9 cellular contexts compared by ENCODE assay signal in the genomic region with DNA sequence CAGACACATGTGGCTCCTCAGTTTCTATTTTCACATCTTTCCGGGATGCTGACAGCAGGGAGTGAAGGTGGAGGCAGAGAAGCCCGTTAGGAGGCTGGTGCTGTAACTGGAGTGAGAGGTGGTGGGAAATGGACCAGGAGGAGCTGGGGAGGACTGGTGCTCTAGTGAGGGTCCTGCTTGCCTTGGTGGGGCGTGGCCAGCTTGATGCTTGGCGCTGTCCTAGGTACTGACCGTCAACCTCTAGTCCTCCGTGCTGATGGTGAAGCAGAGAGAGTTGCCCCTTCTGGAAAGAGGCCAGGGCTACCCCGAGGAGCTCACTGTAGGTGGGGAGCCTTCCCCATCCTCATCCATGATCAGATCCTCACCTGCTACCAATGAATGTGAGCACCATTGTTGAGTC. TPM values are rescaled to one million over a fixed set of nuclear protein-coding genes. Genes with fewer than 3 reads are reported as not detected.
A peak's percentile ranks its signal among the peaks of the same experiment; 100 is the strongest.
DNase-seq lines count a peak whose midpoint lies in the region; ATAC-seq, FAIRE-seq and TF ChIP-seq lines count a peak whose summit lies in the region.
"Had no signal": no experiment of that assay in that cellular context is flagged by ENCODE, and none has a peak within 500 bp of the region (broad histone marks: within the 10 kb centered on the region; RNA-seq: fewer than 3 reads in every experiment).

No MANE protein-coding gene starts in this region.

- H3K4me1 Mint-ChIP-seq in effector memory CD8-positive, alpha-beta T cell (ENCODE audit: low read depth in 2 of 2) = peaks cover 13 to 34% of the 10 kb centered on the region in 2 donors

- H3K9me3 ChIP-seq in GM23248 (ENCODE audit: low read depth) (no peaks in the 10 kb centered on the region), PC-9 (ENCODE audit: insufficient read depth, low read depth) (no peaks in the 10 kb centered on the region), small intestine (ENCODE audit: control insufficient read depth, low read depth) (no peaks in the 10 kb centered on the region)

- H3K27me3 ChIP-seq in GM23248 (replicated peaks; ENCODE audit: insufficient read depth) (no peaks in the 10 kb centered on the region), PC-9 (ENCODE audit: insufficient read depth, low read depth) (no peaks in the 10 kb centered on the region), small intestine (ENCODE audit: control insufficient read depth in 2 of 2, insufficient read depth in 2 of 2, low read length in 2 of 2) (no peaks in the 10 kb centered on the region)

- H3F3A ChIP-seq in GM23248 (ENCODE audit: insufficient read depth) = peaks cover 5% of the 10 kb centered on the region; the same call in 1 of the 2 replicates
- H3F3A ChIP-seq in PC-9 (ENCODE audit: insufficient read depth, low read depth) = peaks cover 24% of the 10 kb centered on the region; the same call in 1 of the 2 replicates

- H3K36me3 Mint-ChIP-seq in effector memory CD8-positive, alpha-beta T cell (ENCODE audit: insufficient read depth) = peaks cover 29% of the 10 kb centered on the region

- H3K9me3 Mint-ChIP-seq in effector memory CD8-positive, alpha-beta T cell = no peaks in the 10 kb centered on the region

- POLR2A ChIA-PET in PC-9 (lab: Charles Lee; ENCODE audit: unreplicated experiment) = interaction anchor here (1.2 kb wide), 1 partner anchor 10 kb away, joined by 5 read pairs; no protein-coding TSS in a partner anchor

- H2AFZ ChIP-seq in GM23248 (no peak overlapping the region), PC-9 (no peak overlapping the region)

- H3K79me2 ChIP-seq in GM23248 (ENCODE audit: insufficient read depth) (peaks cover 30% of the 10 kb centered on the region), PC-9 (ENCODE audit: low read depth) (peaks cover 44% of the 10 kb centered on the region)

- H3K4me3 Mint-ChIP-seq in effector memory CD8-positive, alpha-beta T cell = peak overlapping the region; percentile 91 to 94

- BruUV-seq in PC-9 (replicated peaks; lab: Mats Ljungman, UMichigan) = no TSS peak

- H3K27me3 Mint-ChIP-seq in effector memory CD8-positive, alpha-beta T cell = no peaks in the 10 kb centered on the region

- peak; percentile 62 for DNase-seq in GM23248
- DNase-seq in PC-9 = no peak
- DNase-seq in effector memory CD8-positive, alpha-beta T cell = no peak
- DNase-seq in retinal pigment epithelial cell (ENCODE audit: low read depth) = no peak
- no peak for DNase-seq in C1 segment of cervical spinal cord (lab: John Stamatoyannopoulos, UW)
- no peak for DNase-seq in NCI-H748 treated with DMSO at 0.1 percent for 48 hours (lab: John Stamatoyannopoulos, UW)
- no peak for DNase-seq in small intestine
- DNase-seq: SW 1271 had no signal

- H3K4me3 ChIP-seq in GM23248 (peak overlapping the region; percentile 89), PC-9 (peak overlapping the region; percentile 79; the same call in 1 of the 2 replicates), retinal pigment epithelial cell (ENCODE audit: low read length) (peak overlapping the region; percentile 90), small intestine (ENCODE audit: low read depth in 1 of 2, low read length in 2 of 2) (no peak overlapping the region)

- in situ Hi-C loops in GM23248 (cut with MboI) = no loop called here

- H3K4me2 ChIP-seq in GM23248 (ENCODE audit: unreplicated experiment) = peak overlapping the region; percentile 80
- peak overlapping the region; percentile 95 for H3K4me2 ChIP-seq in PC-9

- 0 out of 2 replicates have a peak overlapping the region, but pooled peaks have one; percentile 88 for H3K9ac ChIP-seq in GM23248

- TF ChIP-seq CTCF in PC-9 (conservative IDR thresholded peaks at IDR 0.05) (no peak), retinal pigment epithelial cell (conservative IDR thresholded peaks at IDR 0.05; ENCODE audit: low read depth, low read length) (no peak)

- H3K27ac Mint-ChIP-seq in effector memory CD8-positive, alpha-beta T cell = peak overlapping the region in 1 of 2 donors; percentile 93

- H3K9me2 ChIP-seq in GM23248 (ENCODE audit: insufficient read depth) (no peaks in the 10 kb centered on the region), PC-9 (ENCODE audit: insufficient read depth) (no peaks in the 10 kb centered on the region)

- CTCF ChIA-PET in PC-9 (lab: Charles Lee) = no interaction called here

- WGBS in GM23248 (ENCODE audit: low coverage in 1 of 2, low lambda C conversion rate in 2 of 2, missing lambda C conversion rate in 2 of 2), 2 experiments = 38 to 44% methylated on average over 7 of the region's 7 CpGs
- 57 to 72% (median 69%) methylated on average over 3 to 7 of the region's 7 CpGs for WGBS in small intestine, 3 donors

- H3K4me1 ChIP-seq in GM23248 (ENCODE audit: insufficient read depth) = peaks cover 20% of the 10 kb centered on the region; the same call in 1 of the 2 replicates
- peaks cover 23% of the 10 kb centered on the region for H3K4me1 ChIP-seq in PC-9 (replicated peaks; ENCODE audit: insufficient read depth)
- no peaks in the 10 kb centered on the region for H3K4me1 ChIP-seq in small intestine (ENCODE audit: control insufficient read depth in 2 of 2, insufficient read depth in 1 of 2, low read depth in 1 of 2, low read length in 1 of 2)

- no peaks in the 10 kb centered on the region for H4K20me1 ChIP-seq in GM23248 (ENCODE audit: insufficient read depth)
- H4K20me1 ChIP-seq in PC-9 (ENCODE audit: insufficient read depth) = peaks cover 41% of the 10 kb centered on the region

- intact Hi-C loops in PC-9 (cut with micrococcal nuclease; ENCODE audit: unreplicated experiment) = no loop called here

- no peak for ATAC-seq in effector memory CD8-positive, alpha-beta T cell (replicated peaks)

- H3K27ac ChIP-seq in GM23248 (no peak overlapping the region), PC-9 (no peak overlapping the region), small intestine (ENCODE audit: low read depth in 1 of 2, low read length in 1 of 2) (no peak overlapping the region)

- H3K36me3 ChIP-seq in GM23248 (ENCODE audit: low read depth) (no peaks in the 10 kb centered on the region), PC-9 (ENCODE audit: low read depth) (peaks cover 18% of the 10 kb centered on the region; the same call in 1 of the 2 replicates), small intestine (ENCODE audit: control insufficient read depth in 2 of 2, insufficient read depth in 2 of 2, low read length in 2 of 2) (no peaks in the 10 kb centered on the region)

- FAIRE-seq in small intestine (lab: Jason Lieb, UNC) = no peak
- FAIRE-seq: endometrium had no signal

RNA-seq across cellular contexts. Expression of gene TRMT61A, which starts 1.4 kb away (rescaled TPM):
- 13.2 and 15.0 TPM in 2 replicates for total RNA-seq in GM23248 (2014; rRNA removed; shearing (Covaris generic))
- polyA plus RNA-seq in GM23248 (2016; fragmentation: Nextera tagmentation; extraction: Ambion mirVana) = 12.7 and 13.3 TPM in 2 replicates
- 22.5 and 25.9 TPM in 2 replicates for total RNA-seq in PC-9 (2021)
- polyA plus RNA-seq in small intestine = 10 to 100 TPM in 1 of 3 donors, 1 to 10 TPM in 2; 4.9 to 16.5 (median 7.3) TPM

RNA-seq across cellular contexts. Expression of gene CKB, which starts 7.8 kb away (rescaled TPM):
- 18.5 and 27.2 TPM in 2 replicates for total RNA-seq in GM23248 (2014; rRNA removed; shearing (Covaris generic))
- polyA plus RNA-seq in GM23248 (2016; fragmentation: Nextera tagmentation; extraction: Ambion mirVana) = 28.0 and 32.2 TPM in 2 replicates
- 64.4 and 66.8 TPM in 2 replicates for total RNA-seq in PC-9 (2021)
- polyA plus RNA-seq in small intestine = 10 to 100 TPM; 36.7 to 84.6 (median 60.8) TPM

RNA-seq across cellular contexts. Expression of gene BAG5, which starts 32.1 kb away (rescaled TPM):
- total RNA-seq in GM23248 (2014; rRNA removed; shearing (Covaris generic)) = 23.9 and 25.8 TPM in 2 replicates
- 28.6 and 29.1 TPM in 2 replicates for polyA plus RNA-seq in GM23248 (2016; fragmentation: Nextera tagmentation; extraction: Ambion mirVana)
- 61.5 and 76.5 TPM in 2 replicates for total RNA-seq in PC-9 (2021)
- 10 to 100 TPM in 2 of 3 donors, 1 to 10 TPM in 1; 8.5 to 14.2 (median 11.1) TPM for polyA plus RNA-seq in small intestine

RNA-seq across cellular contexts. Expression of gene COA8, which starts 32.4 kb away (rescaled TPM):
- 28.9 and 45.8 TPM in 2 replicates for total RNA-seq in GM23248 (2014; rRNA removed; shearing (Covaris generic))
- 96.3 and 108 TPM in 2 replicates for polyA plus RNA-seq in GM23248 (2016; fragmentation: Nextera tagmentation; extraction: Ambion mirVana)
- total RNA-seq in PC-9 (2021) = 93.8 and 101 TPM in 2 replicates
- polyA plus RNA-seq in small intestine = 10 to 100 TPM; 33.0 to 68.7 (median 56.5) TPM

Comparison
In these comparisons a context has a peak if more than half of its experiments do, and no peak if none do; other contexts are left out.
1. H3K4me3 ChIP-seq: peak in GM23248 (single experiment), PC-9 (single experiment) and retinal pigment epithelial cell (single experiment); none in small intestine (0 of 2).